Comparison of ENCODE assay signal across 3 cellular contexts in genomic region chr4:135072553-135072952, GRCh38.
TF ChIP-seq lines count a peak whose summit lies in the region.

No MANE protein-coding gene starts in this region.

TF ChIP-seq in GM23338, 12 proteins besides CTCF, POLR2A, EP300 and RAD21 (continued from another document and continues in another):
- no peak for TF ChIP-seq EZH2 (IDR thresholded peaks at IDR 0.05; ENCODE audit: low read depth, unreplicated experiment)
- no peak for TF ChIP-seq ZNF462 (CRISPR knock-in tag; IDR thresholded peaks at IDR 0.05)
- TF ChIP-seq STAT1 (IDR thresholded peaks at IDR 0.05; ENCODE audit: unreplicated experiment): no peak
- no peak for TF ChIP-seq POLR2AphosphoS5 (IDR thresholded peaks at IDR 0.05; ENCODE audit: low read depth)
- no peak for TF ChIP-seq NANOG (IDR thresholded peaks at IDR 0.05; ENCODE audit: borderline replicate concordance)

TF ChIP-seq in WTC11, 78 proteins besides CTCF, POLR2A, EP300 and RAD21 (continued from another document and continues in another):
- TF ChIP-seq HMGXB4 (CRISPR knock-in tag; IDR thresholded peaks at IDR 0.05) (no peak), KAT7 (CRISPR knock-in tag; IDR thresholded peaks at IDR 0.05; ENCODE audit: borderline replicate concordance) (no peak), STAT6 (CRISPR knock-in tag; conservative IDR thresholded peaks at IDR 0.05; ENCODE audit: low read depth) (no peak), EMX1 (CRISPR knock-in tag; IDR thresholded peaks at IDR 0.05) (no peak), SMAD4 (CRISPR knock-in tag; IDR thresholded peaks at IDR 0.05) (no peak), TEAD1 (CRISPR knock-in tag; IDR thresholded peaks at IDR 0.05) (no peak), FOXK1 (CRISPR knock-in tag; IDR thresholded peaks at IDR 0.05) (no peak), ZNF317 (CRISPR knock-in tag; IDR thresholded peaks at IDR 0.05; ENCODE audit: borderline replicate concordance, low read depth) (no peak), ELF4 (CRISPR knock-in tag; IDR thresholded peaks at IDR 0.05; ENCODE audit: low read depth) (no peak), FOXP4 (CRISPR knock-in tag; IDR thresholded peaks at IDR 0.05) (no peak), E2F5 (CRISPR knock-in tag; IDR thresholded peaks at IDR 0.05) (no peak), NFYB (CRISPR knock-in tag; conservative IDR thresholded peaks at IDR 0.05; ENCODE audit: low read depth) (no peak), ZNF512 (CRISPR knock-in tag; IDR thresholded peaks at IDR 0.05; ENCODE audit: borderline replicate concordance) (no peak), CREB1 (CRISPR knock-in tag; IDR thresholded peaks at IDR 0.05) (no peak)
- TF ChIP-seq, protein P1, sequence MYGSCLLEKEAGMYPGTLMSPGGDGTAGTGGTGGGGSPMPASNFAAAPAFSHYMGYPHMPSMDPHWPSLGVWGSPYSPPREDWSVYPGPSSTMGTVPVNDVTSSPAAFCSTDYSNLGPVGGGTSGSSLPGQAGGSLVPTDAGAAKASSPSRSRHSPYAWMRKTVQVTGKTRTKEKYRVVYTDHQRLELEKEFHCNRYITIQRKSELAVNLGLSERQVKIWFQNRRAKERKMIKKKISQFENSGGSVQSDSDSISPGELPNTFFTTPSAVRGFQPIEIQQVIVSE (CRISPR knock-in tag; IDR thresholded peaks at IDR 0.05; ENCODE audit: borderline replicate concordance): no peak

TF ChIP-seq in neural cell, 6 proteins besides CTCF, POLR2A, EP300 and RAD21 (continued from another document):
- TF ChIP-seq, protein P2, sequence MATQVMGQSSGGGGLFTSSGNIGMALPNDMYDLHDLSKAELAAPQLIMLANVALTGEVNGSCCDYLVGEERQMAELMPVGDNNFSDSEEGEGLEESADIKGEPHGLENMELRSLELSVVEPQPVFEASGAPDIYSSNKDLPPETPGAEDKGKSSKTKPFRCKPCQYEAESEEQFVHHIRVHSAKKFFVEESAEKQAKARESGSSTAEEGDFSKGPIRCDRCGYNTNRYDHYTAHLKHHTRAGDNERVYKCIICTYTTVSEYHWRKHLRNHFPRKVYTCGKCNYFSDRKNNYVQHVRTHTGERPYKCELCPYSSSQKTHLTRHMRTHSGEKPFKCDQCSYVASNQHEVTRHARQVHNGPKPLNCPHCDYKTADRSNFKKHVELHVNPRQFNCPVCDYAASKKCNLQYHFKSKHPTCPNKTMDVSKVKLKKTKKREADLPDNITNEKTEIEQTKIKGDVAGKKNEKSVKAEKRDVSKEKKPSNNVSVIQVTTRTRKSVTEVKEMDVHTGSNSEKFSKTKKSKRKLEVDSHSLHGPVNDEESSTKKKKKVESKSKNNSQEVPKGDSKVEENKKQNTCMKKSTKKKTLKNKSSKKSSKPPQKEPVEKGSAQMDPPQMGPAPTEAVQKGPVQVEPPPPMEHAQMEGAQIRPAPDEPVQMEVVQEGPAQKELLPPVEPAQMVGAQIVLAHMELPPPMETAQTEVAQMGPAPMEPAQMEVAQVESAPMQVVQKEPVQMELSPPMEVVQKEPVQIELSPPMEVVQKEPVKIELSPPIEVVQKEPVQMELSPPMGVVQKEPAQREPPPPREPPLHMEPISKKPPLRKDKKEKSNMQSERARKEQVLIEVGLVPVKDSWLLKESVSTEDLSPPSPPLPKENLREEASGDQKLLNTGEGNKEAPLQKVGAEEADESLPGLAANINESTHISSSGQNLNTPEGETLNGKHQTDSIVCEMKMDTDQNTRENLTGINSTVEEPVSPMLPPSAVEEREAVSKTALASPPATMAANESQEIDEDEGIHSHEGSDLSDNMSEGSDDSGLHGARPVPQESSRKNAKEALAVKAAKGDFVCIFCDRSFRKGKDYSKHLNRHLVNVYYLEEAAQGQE (IDR thresholded peaks at IDR 0.05; ENCODE audit: borderline replicate concordance): peak; percentile 64
- no peak for TF ChIP-seq MXI1 (conservative IDR thresholded peaks at IDR 0.05; ENCODE audit: poor library complexity, severe bottlenecking)
